11 cellular contexts compared by ENCODE assay signal in the genomic region with DNA sequence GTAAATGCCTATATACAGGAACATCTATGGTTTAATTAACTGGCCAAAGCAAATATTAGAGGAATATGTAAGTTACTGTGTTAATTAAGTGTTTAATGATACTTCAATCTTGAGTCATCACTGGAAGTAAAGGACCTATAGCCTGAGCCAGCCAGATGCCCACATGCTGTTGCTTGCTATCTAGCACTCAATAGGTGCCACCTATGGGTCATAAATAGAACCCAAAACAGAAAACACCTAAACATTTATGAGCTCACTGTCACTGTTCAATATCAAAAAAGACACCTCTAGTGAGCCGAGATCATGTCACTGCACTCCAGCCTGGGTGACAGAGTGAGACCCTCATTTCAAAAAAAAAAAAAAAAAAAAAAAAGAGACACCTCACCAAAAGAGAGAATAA. TPM values are rescaled to one million over a fixed set of nuclear protein-coding genes. Genes with fewer than 3 reads are reported as not detected.
DNase-seq lines count a peak whose midpoint lies in the region; ATAC-seq, FAIRE-seq and TF ChIP-seq lines count a peak whose summit lies in the region.
"Had no signal": no experiment of that assay in that cellular context is flagged by ENCODE, and none has a peak within 500 bp of the region (broad histone marks: within the 10 kb centered on the region; RNA-seq: fewer than 3 reads in every experiment).

No MANE protein-coding gene starts in this region.

- H3K27me3 Mint-ChIP-seq in activated T-cell treated with anti-CD3 and anti-CD28 coated beads, Interleukin-2, amount 50 U/mL, for 4 hours (ENCODE audit: low read depth): no peaks in the 10 kb centered on the region

- peaks cover 27% of the 10 kb centered on the region for H3K36me3 Mint-ChIP-seq in activated T-cell treated with anti-CD3 and anti-CD28 coated beads, Interleukin-2, amount 50 U/mL, for 4 hours (ENCODE audit: insufficient read depth)
- H3K36me3 Mint-ChIP-seq: activated naive CD4-positive, alpha-beta T cell treated with anti-CD3 and anti-CD28 coated beads, Interleukin-2, amount 50 U/mL, for 72 hours had no signal

- WGBS in heart right ventricle, 2 donors: 82 to 89% methylated on average over 1 of the region's 1 CpG
- 74% methylated on average over 1 of the region's 1 CpG for WGBS in right cardiac atrium

- H3K4me3 ChIP-seq in heart right ventricle (no peak overlapping the region), right cardiac atrium (ENCODE audit: low read length) (no peak overlapping the region), fibroblast of pulmonary artery (replicated peaks; ENCODE audit: low read depth, low read length) (no peak overlapping the region)

- TF ChIP-seq CTCF in heart right ventricle (IDR thresholded peaks at IDR 0.05) (peak in 6 of 9 donors; percentile 4 to 35 (median 16)), fibroblast of pulmonary artery (IDR thresholded peaks at IDR 0.05; ENCODE audit: low read length, missing control alignments) (peak; percentile 25)

- TF ChIP-seq POLR2A in GM12891 (IDR thresholded peaks at IDR 0.05; ENCODE audit: low read depth, low read length): no peak

- H3K4me1 ChIP-seq in heart right ventricle (peaks cover 0 to 14% (median 0%) of the 10 kb centered on the region in 9 donors), right cardiac atrium (ENCODE audit: control insufficient read depth, insufficient read depth, low read length) (no peaks in the 10 kb centered on the region)

- no peaks in the 10 kb centered on the region for H3K27me3 ChIP-seq in heart right ventricle
- no peaks in the 10 kb centered on the region for H3K27me3 ChIP-seq in right cardiac atrium (ENCODE audit: control insufficient read depth, insufficient read depth)
- H3K27me3 ChIP-seq: neutrophil had no signal

- H3K9me3 ChIP-seq in heart right ventricle: no peaks in the 10 kb centered on the region
- no peaks in the 10 kb centered on the region for H3K9me3 ChIP-seq in right cardiac atrium (ENCODE audit: control insufficient read depth, low read length)
- H3K9me3 ChIP-seq: neutrophil had no signal

- no peak for ATAC-seq in heart right ventricle
- no peak for ATAC-seq in right cardiac atrium
- ATAC-seq in activated T-cell treated with anti-CD3 and anti-CD28 coated beads, Interleukin-2, amount 50 U/mL, for 4 hours: no peak
- no peak for ATAC-seq in GM19395 (IDR thresholded peaks at IDR 0.05; ENCODE audit: unreplicated experiment)
- ATAC-seq: activated naive CD4-positive, alpha-beta T cell treated with anti-CD3 and anti-CD28 coated beads, Interleukin-2, amount 50 U/mL, for 72 hours had no signal

- in situ Hi-C loops in SK-MEL-5 (cut with HindIII; ENCODE audit: low pct_unique_long_range_greater_than_20kb, low sequenced_read_pairs): no loop called here

- no peaks in the 10 kb centered on the region for H3K4me1 Mint-ChIP-seq in activated T-cell treated with anti-CD3 and anti-CD28 coated beads, Interleukin-2, amount 50 U/mL, for 4 hours (ENCODE audit: low read depth)

- H3K9me3 Mint-ChIP-seq in activated T-cell treated with anti-CD3 and anti-CD28 coated beads, Interleukin-2, amount 50 U/mL, for 4 hours: no peaks in the 10 kb centered on the region
- H3K9me3 Mint-ChIP-seq: activated naive CD4-positive, alpha-beta T cell treated with anti-CD3 and anti-CD28 coated beads, Interleukin-2, amount 50 U/mL, for 72 hours had no signal

- H3K4me3 Mint-ChIP-seq in activated T-cell treated with anti-CD3 and anti-CD28 coated beads, Interleukin-2, amount 50 U/mL, for 4 hours: no peak overlapping the region

- intact Hi-C loops in heart right ventricle (cut with DNase I): loop anchor here in 1 of 10 donors (2.0 kb wide), 1 partner anchor 29 kb away; no protein-coding TSS in a partner anchor
- intact Hi-C loops in right cardiac atrium (cut with DNase I): no loop called here

- H3K36me3 ChIP-seq in heart right ventricle: peaks cover 0 to 96% (median 18%) of the 10 kb centered on the region in 9 donors

- no peak for DNase-seq in heart right ventricle
- DNase-seq in right cardiac atrium: no peak
- peak; percentile 64 for DNase-seq in SK-MEL-5 (ENCODE audit: low read depth, low spot score)
- DNase-seq in fibroblast of pulmonary artery (ENCODE audit: low read depth): peak; percentile 15
- DNase-seq in GM12891 (ENCODE audit: insufficient read length, low spot score): no peak
- DNase-seq in CD1c-positive myeloid dendritic cell (ENCODE audit: extremely low spot score): no peak
- DNase-seq in activated T-cell treated with anti-CD3 and anti-CD28 coated beads, Interleukin-2, amount 50 U/mL, for 4 hours: no peak
- DNase-seq: NCI-H187 had no signal

- no peak overlapping the region for H3K27ac ChIP-seq in heart right ventricle
- H3K27ac ChIP-seq in right cardiac atrium (ENCODE audit: low read length): no peak overlapping the region
- H3K27ac ChIP-seq: neutrophil had no signal

- no peak for FAIRE-seq in GM12891 (lab: Jason Lieb, UNC)

TF ChIP-seq in GM12891, 5 proteins besides CTCF, POLR2A, EP300 and RAD21:
- no peak for TF ChIP-seq POLR2AphosphoS5 (IDR thresholded peaks at IDR 0.05; ENCODE audit: low read depth, low read length)
- no peak for TF ChIP-seq POU2F2 (IDR thresholded peaks at IDR 0.05; ENCODE audit: low read depth, low read length)
- no peak for TF ChIP-seq TAF1 (IDR thresholded peaks at IDR 0.05; ENCODE audit: low read depth, low read length)
- no peak for TF ChIP-seq PAX5 (IDR thresholded peaks at IDR 0.05; ENCODE audit: insufficient read depth, low read length, severe bottlenecking)
- no peak for TF ChIP-seq SPI1 (IDR thresholded peaks at IDR 0.05; ENCODE audit: low read depth, low read length)

RNA-seq across cellular contexts. Expression of a gene that starts 48.4 kb away (rescaled TPM):
- total RNA-seq in heart right ventricle (10 to 100 TPM; 16.7 to 28.9 (median 19.5) TPM), right cardiac atrium (10 to 100 TPM; 21.2 to 43.2 (median 33.8) TPM)
- polyA plus RNA-seq in heart right ventricle (10 to 100 TPM; 40.4 to 81.7 TPM), right cardiac atrium (57.8 TPM)
- total RNA-seq in SK-MEL-5 (2014; rRNA removed; shearing (Covaris generic)): 53.7 and 55.7 TPM in 2 replicates
- polyA plus RNA-seq in SK-MEL-5 (2015; cell fraction: cytosol; rRNA removed): 66.8 and 67.9 TPM in 2 replicates
- polyA plus RNA-seq in SK-MEL-5 (2015; cell fraction: nucleus; rRNA removed): 271 and 316 TPM in 2 replicates
- 59.7 TPM for polyA plus RNA-seq in GM12891 (2012; ENCODE audit: low read depth, missing spikeins)
- 10 to 100 TPM; 39.9 to 45.9 (median 45.8) TPM for total RNA-seq in activated T-cell treated with anti-CD3 and anti-CD28 coated beads, Interleukin-2, amount 50 U/mL, for 4 hours

Comparison
In these comparisons a context has a peak if more than half of its experiments do, and no peak if none do; other contexts are left out.
1. DNase-seq: peak in SK-MEL-5 (single experiment) and fibroblast of pulmonary artery (single experiment); none in heart right ventricle (0 of 2), right cardiac atrium (0 of 3), GM12891 (single experiment), CD1c-positive myeloid dendritic cell (single experiment) and activated T-cell treated with anti-CD3 and anti-CD28 coated beads, Interleukin-2, amount 50 U/mL, for 4 hours (single experiment).